Comparison of ENCODE assay signal across 18 cellular contexts in genomic region chr14:102732924-102733323, GRCh38.
"Had no signal": no experiment of that assay in that cellular context is flagged by ENCODE, and none has a peak within 500 bp of the region (broad histone marks: within the 10 kb centered on the region; RNA-seq: fewer than 3 reads in every experiment).

No MANE protein-coding gene starts in this region.

- H3K9me3 ChIP-seq: esophagus squamous epithelium, heart left ventricle, SJCRH30, tibial nerve had no signal

- ATAC-seq: heart left ventricle; left lobe of liver; right cardiac atrium; stimulated activated naive B cell treated with anti-CD40 and anti-IgM and Interleukin-4, amounts not matched to agents 10 μg/mL and 1 μg/mL and 100 μg/mL, for 72 hours had no signal

- H3K9me3 Mint-ChIP-seq: activated CD4-positive, alpha-beta memory T cell treated with anti-CD3 and anti-CD28 coated beads for 36 hours; activated naive CD4-positive, alpha-beta T cell treated with anti-CD3 and anti-CD28 coated beads, Interleukin-2, amount 10 ng/mL, durations not matched to agents 7 days and 5 days; activated T-helper 2 cell treated with anti-CD3 and anti-CD28 coated beads, Interferon-gamma antibody, Interleukin-2, Interleukin-4, amounts not matched to agents 10 μg/mL and 5 μg/mL and 100 μg/mL, durations not matched to agents 14 hours and 24 hours and 36 hours; stimulated activated naive B cell treated with anti-CD40 and anti-IgM and Interleukin-4, amounts not matched to agents 10 μg/mL and 1 μg/mL and 100 μg/mL, for 72 hours; T-helper 2 cell treated with Interferon-gamma antibody and Interleukin-4, amounts not matched to agents 5 μg/mL and 100 μg/mL, for 36 hours had no signal

- H3K27me3 Mint-ChIP-seq: activated CD4-positive, alpha-beta memory T cell treated with anti-CD3 and anti-CD28 coated beads for 36 hours; activated naive CD4-positive, alpha-beta T cell treated with anti-CD3 and anti-CD28 coated beads, Interleukin-2, amount 10 ng/mL, durations not matched to agents 7 days and 5 days; stimulated activated naive B cell treated with anti-CD40 and anti-IgM and Interleukin-4, amounts not matched to agents 10 μg/mL and 1 μg/mL and 100 μg/mL, for 72 hours had no signal

- H3K27me3 ChIP-seq: dorsolateral prefrontal cortex, esophagus squamous epithelium, heart left ventricle, SJCRH30, tibial nerve had no signal

- H3K4me1 Mint-ChIP-seq: activated naive CD4-positive, alpha-beta T cell treated with anti-CD3 and anti-CD28 coated beads, Interleukin-2, amount 10 ng/mL, durations not matched to agents 7 days and 5 days had no signal

- DNase-seq: activated CD4-positive, CD25-positive, alpha-beta regulatory T cell treated with anti-CD3 and anti-CD28 coated beads, Interleukin-2, amount 50 U/mL, for 72 hours; activated naive CD4-positive, alpha-beta T cell treated with anti-CD3 and anti-CD28 coated beads, Interleukin-2, amount 10 ng/mL, durations not matched to agents 7 days and 5 days; amygdala; esophagus squamous epithelium; foreskin fibroblast; heart left ventricle; mammary epithelial cell; right cardiac atrium; small intestine; stimulated activated naive B cell treated with anti-CD40 and anti-IgM and Interleukin-4, amounts not matched to agents 10 μg/mL and 1 μg/mL and 100 μg/mL, for 72 hours had no signal

- FAIRE-seq: islet of Langerhans, small intestine had no signal

- H3K27ac Mint-ChIP-seq: activated CD4-positive, alpha-beta memory T cell treated with anti-CD3 and anti-CD28 coated beads for 36 hours; activated naive CD4-positive, alpha-beta T cell treated with anti-CD3 and anti-CD28 coated beads, Interleukin-2, amount 10 ng/mL, durations not matched to agents 7 days and 5 days; activated T-helper 2 cell treated with anti-CD3 and anti-CD28 coated beads, Interferon-gamma antibody, Interleukin-2, Interleukin-4, amounts not matched to agents 10 μg/mL and 5 μg/mL and 100 μg/mL, durations not matched to agents 14 hours and 24 hours and 36 hours; T-helper 2 cell treated with Interferon-gamma antibody and Interleukin-4, amounts not matched to agents 5 μg/mL and 100 μg/mL, for 36 hours had no signal

- H3K27ac ChIP-seq: esophagus squamous epithelium, heart left ventricle, SJCRH30, tibial nerve had no signal

- H3K4me3 ChIP-seq: dorsolateral prefrontal cortex, esophagus squamous epithelium, heart left ventricle, SJCRH30, tibial nerve had no signal

- H3K4me1 ChIP-seq: esophagus squamous epithelium, heart left ventricle, SJCRH30 had no signal

- H3K4me3 Mint-ChIP-seq: activated CD4-positive, alpha-beta memory T cell treated with anti-CD3 and anti-CD28 coated beads for 36 hours; activated naive CD4-positive, alpha-beta T cell treated with anti-CD3 and anti-CD28 coated beads, Interleukin-2, amount 10 ng/mL, durations not matched to agents 7 days and 5 days; stimulated activated naive B cell treated with anti-CD40 and anti-IgM and Interleukin-4, amounts not matched to agents 10 μg/mL and 1 μg/mL and 100 μg/mL, for 72 hours; T-helper 2 cell treated with Interferon-gamma antibody and Interleukin-4, amounts not matched to agents 5 μg/mL and 100 μg/mL, for 36 hours had no signal
